25 cellular contexts compared by ENCODE assay signal in the genomic region with DNA sequence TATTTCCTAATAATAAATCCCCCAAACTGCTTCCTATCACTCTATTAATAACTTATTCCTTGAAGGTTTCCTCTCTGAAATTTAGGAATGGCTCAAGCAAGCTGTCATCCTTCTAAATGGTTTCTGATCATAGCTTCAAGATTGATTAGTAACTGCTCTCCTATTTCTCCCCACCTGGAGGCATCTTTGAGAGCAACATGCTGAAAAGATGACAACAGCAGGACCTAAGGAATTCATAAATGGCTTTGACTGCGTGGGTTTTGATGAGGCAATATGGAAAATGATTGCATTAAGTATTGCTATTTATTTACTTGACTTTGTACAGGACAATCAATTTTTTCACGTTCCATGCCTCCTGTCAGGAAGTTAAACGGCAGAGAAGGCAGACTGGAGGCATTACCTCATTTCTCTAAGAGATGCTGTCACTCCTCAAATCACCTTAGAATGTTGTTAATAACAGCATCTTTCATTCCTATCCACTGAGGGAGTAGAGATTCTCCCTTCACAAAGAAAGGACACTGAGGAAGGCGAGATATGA.
"Had no signal": no experiment of that assay in that cellular context is flagged by ENCODE, and none has a peak within 500 bp of the region (broad histone marks: within the 10 kb centered on the region; RNA-seq: fewer than 3 reads in every experiment).

No MANE protein-coding gene starts in this region.

- ATAC-seq: effector memory CD8-positive, alpha-beta T cell; esophagus mucosa; foreskin keratinocyte; gastrocnemius medialis; gastroesophageal sphincter; heart left ventricle; heart right ventricle had no signal

- H3K4me3 ChIP-seq: colonic mucosa, coronary artery, dorsolateral prefrontal cortex, esophagus muscularis mucosa, esophagus squamous epithelium, gastrocnemius medialis, gastroesophageal sphincter, heart left ventricle, heart right ventricle had no signal

- DNase-seq: colonic mucosa; cortex of kidney; dermis blood vessel endothelial cell; dorsolateral prefrontal cortex; effector CD4-positive, alpha-beta T cell; effector CD8-positive, alpha-beta T cell; effector memory CD4-positive, alpha-beta T cell; effector memory CD8-positive, alpha-beta T cell; endodermal cell; erythroblast; esophagus squamous epithelium; foreskin fibroblast; foreskin keratinocyte; foreskin melanocyte; gastrocnemius medialis; glutamatergic neuron; head of caudate nucleus; heart left ventricle; heart right ventricle had no signal

- H3K4me3 Mint-ChIP-seq: dendritic cell treated with granulocyte-macrophage colony-stimulating factor and Interleukin-4, amounts not matched to agents 40 ng/mL and 50 ng/mL, for 4 days; effector memory CD8-positive, alpha-beta T cell; endodermal cell had no signal

- H3K27me3 Mint-ChIP-seq: dendritic cell treated with granulocyte-macrophage colony-stimulating factor and Interleukin-4, amounts not matched to agents 40 ng/mL and 50 ng/mL, for 4 days; effector memory CD8-positive, alpha-beta T cell had no signal

- H3K27ac ChIP-seq: colonic mucosa, coronary artery, dorsolateral prefrontal cortex, epithelial cell of prostate, esophagus muscularis mucosa, esophagus squamous epithelium, foreskin keratinocyte, gastrocnemius medialis, gastroesophageal sphincter, heart left ventricle, heart right ventricle had no signal

- H3K27ac Mint-ChIP-seq: dendritic cell treated with granulocyte-macrophage colony-stimulating factor and Interleukin-4, amounts not matched to agents 40 ng/mL and 50 ng/mL, for 4 days; effector memory CD8-positive, alpha-beta T cell; endodermal cell had no signal

- H3K4me1 ChIP-seq: colonic mucosa, esophagus muscularis mucosa, esophagus squamous epithelium, foreskin keratinocyte, gastrocnemius medialis, gastroesophageal sphincter, heart left ventricle, heart right ventricle had no signal

- H3K9me3 ChIP-seq: colonic mucosa, esophagus squamous epithelium, gastrocnemius medialis, gastroesophageal sphincter, heart left ventricle, heart right ventricle had no signal

- H3K9me3 Mint-ChIP-seq: endodermal cell had no signal

- H3K27me3 ChIP-seq: colonic mucosa, dorsolateral prefrontal cortex, esophagus muscularis mucosa, esophagus squamous epithelium, foreskin keratinocyte, gastrocnemius medialis, gastroesophageal sphincter, heart left ventricle, heart right ventricle had no signal

- H3K36me3 ChIP-seq: colonic mucosa, esophagus muscularis mucosa, esophagus squamous epithelium, gastrocnemius medialis, gastroesophageal sphincter, heart left ventricle, heart right ventricle had no signal
